Comparison of ENCODE assay signal across 14 cellular contexts in the genomic region with DNA sequence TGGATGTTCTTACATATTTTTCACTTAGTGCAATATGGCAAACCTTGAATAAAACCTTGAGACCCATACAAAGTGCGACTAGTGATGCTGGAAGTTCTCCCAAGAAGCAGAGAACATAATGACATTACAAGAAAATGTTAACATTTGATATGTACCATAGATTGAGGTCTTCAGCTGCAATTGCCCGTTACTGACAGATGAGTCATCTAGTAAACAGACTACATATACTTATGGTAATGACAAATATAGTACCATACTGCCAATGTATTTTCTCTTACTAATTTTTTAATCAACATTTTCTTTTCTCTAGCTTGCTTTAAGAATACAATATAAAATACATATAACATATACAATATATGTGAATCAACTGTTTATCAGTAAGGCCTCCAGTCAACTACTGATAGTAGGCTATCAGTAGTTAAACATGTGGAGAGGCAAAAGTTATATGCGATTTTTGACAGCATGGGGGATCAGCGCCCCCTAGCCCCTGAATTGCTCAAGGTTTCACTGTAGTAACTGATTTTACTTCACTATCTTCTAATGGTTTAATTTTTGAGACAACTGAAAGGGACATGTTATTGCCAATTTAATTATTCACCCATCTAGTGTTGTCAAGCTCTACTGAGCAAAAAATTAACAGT.
DNase-seq lines count a peak whose midpoint lies in the region; ATAC-seq and TF ChIP-seq lines count a peak whose summit lies in the region.
"Had no signal": no experiment of that assay in that cellular context is flagged by ENCODE, and none has a peak within 500 bp of the region (broad histone marks: within the 10 kb centered on the region; RNA-seq: fewer than 3 reads in every experiment).

No MANE protein-coding gene starts in this region.

- CTCF ChIA-PET in SK-N-SH (lab: Yijun Ruan, JAX) = no interaction called here

- no peaks in the 10 kb centered on the region for H3K9me3 Mint-ChIP-seq in osteocyte (ENCODE audit: unreplicated experiment)
- H3K9me3 Mint-ChIP-seq: activated CD4-positive, alpha-beta memory T cell treated with anti-CD3 and anti-CD28 coated beads for 36 hours; activated naive CD8-positive, alpha-beta T cell treated with anti-CD3 and anti-CD28 coated beads for 36 hours had no signal

- H3K4me2 ChIP-seq in SK-N-SH = no peak overlapping the region

- no peaks in the 10 kb centered on the region for H3K27me3 Mint-ChIP-seq in osteocyte (ENCODE audit: unreplicated experiment)
- H3K27me3 Mint-ChIP-seq: activated CD4-positive, alpha-beta memory T cell treated with anti-CD3 and anti-CD28 coated beads for 36 hours; activated naive CD8-positive, alpha-beta T cell treated with anti-CD3 and anti-CD28 coated beads for 36 hours had no signal

- H3K9ac ChIP-seq in SK-N-SH = no peak overlapping the region

- no peaks in the 10 kb centered on the region for H3K79me2 ChIP-seq in SK-N-SH (ENCODE audit: insufficient read depth)

- in situ Hi-C loops in astrocyte of the cerebellum (cut with HindIII; ENCODE audit: low sequenced_read_pairs) = no loop called here

- H3K9me3 ChIP-seq in SK-N-SH = no peaks in the 10 kb centered on the region

- 29% methylated on average over 4 of the region's 4 CpGs for WGBS in SK-N-SH (ENCODE audit: low lambda C conversion rate)

- H3K4me3 ChIP-seq in SK-N-SH (ENCODE audit: low read depth in 2 of 2, low read length in 1 of 2) = no peak overlapping the region; a peak in 1 of 4 replicates
- no peak overlapping the region for H3K4me3 ChIP-seq in NB4 (ENCODE audit: low read depth, low read length)
- H3K4me3 ChIP-seq in astrocyte of the cerebellum (ENCODE audit: low read depth, low read length) = no peak overlapping the region
- H3K4me3 ChIP-seq: SK-N-MC had no signal

- H4K20me1 ChIP-seq in SK-N-SH (ENCODE audit: insufficient read depth) = no peaks in the 10 kb centered on the region

- H3K27ac Mint-ChIP-seq in osteocyte (ENCODE audit: unreplicated experiment) = no peak overlapping the region
- H3K27ac Mint-ChIP-seq: activated CD4-positive, alpha-beta memory T cell treated with anti-CD3 and anti-CD28 coated beads for 36 hours; activated naive CD8-positive, alpha-beta T cell treated with anti-CD3 and anti-CD28 coated beads for 36 hours had no signal

- H3K27me3 ChIP-seq in SK-N-SH (ENCODE audit: insufficient read depth) = no peaks in the 10 kb centered on the region

- no peak for DNase-seq in SK-N-SH
- peak; percentile 38 for DNase-seq in NB4 (ENCODE audit: low read depth)
- DNase-seq in astrocyte of the cerebellum (ENCODE audit: low read depth) = no peak
- DNase-seq in osteocyte (ENCODE audit: extremely low spot score, unreplicated experiment) = no peak
- DNase-seq: activated CD4-positive, alpha-beta memory T cell treated with anti-CD3 and anti-CD28 coated beads for 36 hours; activated naive CD8-positive, alpha-beta T cell treated with anti-CD3 and anti-CD28 coated beads for 36 hours; head of caudate nucleus; KG1; stimulated activated CD4-positive, alpha-beta T cell treated with anti-CD3 and anti-CD28 coated beads, Interleukin-4, amount 100 ng/mL, for 4 hours had no signal

- H3K4me3 Mint-ChIP-seq in osteocyte (ENCODE audit: unreplicated experiment) = no peak overlapping the region
- H3K4me3 Mint-ChIP-seq: activated CD4-positive, alpha-beta memory T cell treated with anti-CD3 and anti-CD28 coated beads for 36 hours; activated naive CD8-positive, alpha-beta T cell treated with anti-CD3 and anti-CD28 coated beads for 36 hours had no signal

- ATAC-seq in SK-N-SH treated with all-trans-retinoic acid at 6 μM for 48 hours (no peak), GM19463 (IDR thresholded peaks at IDR 0.05; ENCODE audit: unreplicated experiment) (no peak), esophagus mucosa (no peak), HG02938 (IDR thresholded peaks at IDR 0.05; ENCODE audit: unreplicated experiment) (no peak)

- TF ChIP-seq RAD21 in SK-N-SH (IDR thresholded peaks at IDR 0.05; ENCODE audit: low read length) = peak; percentile 31

- H3K9me2 ChIP-seq in SK-N-SH = no peaks in the 10 kb centered on the region

- no peak for TF ChIP-seq POLR2A in NB4 (IDR thresholded peaks at IDR 0.05; ENCODE audit: extremely low read depth, insufficient read length)

- POLR2A ChIA-PET in SK-N-SH (lab: Yijun Ruan, JAX) = no interaction called here

- H3K4me1 Mint-ChIP-seq in osteocyte (ENCODE audit: unreplicated experiment) = peaks cover 16% of the 10 kb centered on the region
- H3K4me1 Mint-ChIP-seq: activated naive CD8-positive, alpha-beta T cell treated with anti-CD3 and anti-CD28 coated beads for 36 hours had no signal

- H3K4me1 ChIP-seq in SK-N-SH (ENCODE audit: control insufficient read depth in 1 of 2, insufficient read depth in 2 of 2, low read depth in 1 of 2, low read length in 1 of 2) = peaks cover 0 to 2% of the 10 kb centered on the region in 2 experiments; a peak in 1 of 4 replicates

- no peaks in the 10 kb centered on the region for H3K36me3 Mint-ChIP-seq in osteocyte (ENCODE audit: unreplicated experiment)
- H3K36me3 Mint-ChIP-seq: activated CD4-positive, alpha-beta memory T cell treated with anti-CD3 and anti-CD28 coated beads for 36 hours; activated naive CD8-positive, alpha-beta T cell treated with anti-CD3 and anti-CD28 coated beads for 36 hours had no signal

- no peak overlapping the region for H2AFZ ChIP-seq in SK-N-SH (ENCODE audit: low read depth)

- H3K36me3 ChIP-seq in SK-N-SH (replicated peaks in 1 of 2; ENCODE audit: control insufficient read depth in 1 of 2, insufficient read depth in 2 of 2, low read length in 1 of 2) = no peaks in the 10 kb centered on the region

- H3F3A ChIP-seq in SK-N-SH (replicated peaks; ENCODE audit: insufficient read depth) = no peaks in the 10 kb centered on the region

- TF ChIP-seq EP300 in SK-N-SH (IDR thresholded peaks at IDR 0.05; ENCODE audit: borderline replicate concordance in 1 of 2, low read depth in 1 of 2, low read length in 1 of 2) = no peak

- no peak overlapping the region for H3K27ac ChIP-seq in SK-N-SH (ENCODE audit: low read depth in 2 of 2, low read length in 1 of 2)
- H3K27ac ChIP-seq: SK-N-MC had no signal

- TF ChIP-seq CTCF in SK-N-SH (IDR thresholded peaks at IDR 0.05) = peak; percentile 20
- peak; percentile 59 for TF ChIP-seq CTCF in NB4 (IDR thresholded peaks at IDR 0.05; ENCODE audit: low read depth, low read length)
- TF ChIP-seq CTCF in astrocyte of the cerebellum (IDR thresholded peaks at IDR 0.05; ENCODE audit: low read depth, low read length, missing control alignments) = peak; percentile 44
- peak; percentile 40 for TF ChIP-seq CTCF in osteocyte (IDR thresholded peaks at IDR 0.05)

TF ChIP-seq in SK-N-SH, 30 proteins besides CTCF, POLR2A, EP300 and RAD21:
- TF ChIP-seq MEF2A (IDR thresholded peaks at IDR 0.05; ENCODE audit: borderline replicate concordance, low read depth) = no peak
- TF ChIP-seq RCOR1 (IDR thresholded peaks at IDR 0.05; ENCODE audit: low read length) = no peak
- no peak for TF ChIP-seq TEAD4 (IDR thresholded peaks at IDR 0.05; ENCODE audit: borderline replicate concordance, insufficient read depth)

TF ChIP-seq in SK-N-SH treated with all-trans-retinoic acid at 6 μM for 48 hours, 23 proteins besides CTCF, POLR2A, EP300 and RAD21:
- TF ChIP-seq ISL1 (CRISPR knock-in tag; IDR thresholded peaks at IDR 0.05) = no peak
- TF ChIP-seq ZFP3 (CRISPR knock-in tag; IDR thresholded peaks at IDR 0.05) = no peak
- no peak for TF ChIP-seq CSDC2 (CRISPR knock-in tag; IDR thresholded peaks at IDR 0.05)
- TF ChIP-seq CSRNP3 (CRISPR knock-in tag; IDR thresholded peaks at IDR 0.05) = no peak
- no peak for TF ChIP-seq POU6F1 (CRISPR knock-in tag; IDR thresholded peaks at IDR 0.05; ENCODE audit: borderline replicate concordance, low read depth)
- no peak for TF ChIP-seq SNAI2 (CRISPR knock-in tag; IDR thresholded peaks at IDR 0.05)
